ENCODE assay signal across 16 cellular contexts in the genomic region with DNA sequence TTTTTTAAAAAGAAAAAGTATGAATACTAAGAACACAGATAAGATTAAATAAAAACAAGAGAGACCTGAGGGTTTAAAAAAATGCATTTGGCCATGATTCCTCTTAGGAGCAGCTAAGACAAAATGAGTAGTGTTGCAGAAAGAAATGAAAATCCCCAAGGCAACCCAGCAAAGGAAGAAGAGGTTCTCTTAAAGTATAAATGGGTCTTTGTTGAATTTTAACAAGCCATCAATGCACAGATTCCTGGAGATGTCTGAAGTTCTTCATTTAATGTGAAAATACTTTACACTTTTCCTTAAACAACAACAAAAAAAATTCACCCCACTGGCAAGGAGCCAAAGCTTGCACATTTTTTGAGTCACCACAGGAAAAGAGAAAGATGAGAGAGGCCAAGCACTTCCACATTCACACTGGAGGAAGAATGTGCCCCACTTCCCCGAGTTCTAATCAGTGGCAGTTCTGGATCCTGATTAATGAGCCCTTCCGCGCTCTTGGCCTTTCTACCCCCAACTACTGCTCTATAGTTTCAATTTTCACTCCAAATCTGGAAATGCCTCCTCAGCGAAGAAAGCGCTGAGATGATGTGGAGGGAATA.
DNase-seq lines count a peak whose midpoint lies in the region; ATAC-seq and TF ChIP-seq lines count a peak whose summit lies in the region.
"Had no signal": no experiment of that assay in that cellular context is flagged by ENCODE, and none has a peak within 500 bp of the region (broad histone marks: within the 10 kb centered on the region; RNA-seq: fewer than 3 reads in every experiment).

No MANE protein-coding gene starts in this region.

- H2BK15ac ChIP-seq in IMR-90 (ENCODE audit: low read depth, low read length): no peak overlapping the region

- CTCF ChIA-PET in IMR-90 (lab: Yijun Ruan, JAX): no interaction called here

- dilution Hi-C loops in IMR-90 (cut with HindIII; ENCODE audit: low sequenced_read_pairs, unreplicated experiment): no loop called here

- no peak overlapping the region; the same call in 1 of the 2 replicates for H2BK20ac ChIP-seq in IMR-90 (ENCODE audit: low read depth, low read length)

- H2BK5ac ChIP-seq in IMR-90 (ENCODE audit: low read depth, low read length, poor library complexity, severe bottlenecking): no peak overlapping the region

- no peaks in the 10 kb centered on the region; the same call in 1 of the 2 replicates for H3K4me1 ChIP-seq in IMR-90 (ENCODE audit: control insufficient read depth, insufficient read depth, low read length)
- H3K4me1 ChIP-seq: ascending aorta had no signal

- intact Hi-C loops in IMR-90 (cut with micrococcal nuclease): no loop called here

- no peak overlapping the region for H3K4me3 ChIP-seq in IMR-90 (ENCODE audit: insufficient read depth, low read depth, low read length)
- no peak overlapping the region for H3K4me3 ChIP-seq in brain microvascular endothelial cell (ENCODE audit: low read depth, low read length)
- H3K4me3 ChIP-seq: ascending aorta had no signal

- no peaks in the 10 kb centered on the region for H3K36me3 ChIP-seq in IMR-90 (ENCODE audit: control insufficient read depth, insufficient read depth, low read length)
- no peaks in the 10 kb centered on the region for H3K36me3 ChIP-seq in brain microvascular endothelial cell (replicated peaks)
- H3K36me3 ChIP-seq: ascending aorta had no signal

- H3K9me1 ChIP-seq in IMR-90 (ENCODE audit: insufficient read depth, low read length): no peaks in the 10 kb centered on the region; the same call in 1 of the 2 replicates

- TF ChIP-seq CTCF in IMR-90 (conservative IDR thresholded peaks at IDR 0.05; ENCODE audit: low read depth, low read length) (no peak), brain microvascular endothelial cell (IDR thresholded peaks at IDR 0.05; ENCODE audit: low read depth, low read length, missing control alignments) (no peak)

- H3K9me3 ChIP-seq in IMR-90 (ENCODE audit: control insufficient read depth, insufficient read depth, low read length): no peaks in the 10 kb centered on the region
- H3K9me3 ChIP-seq: ascending aorta had no signal

- no peak overlapping the region for H3K18ac ChIP-seq in IMR-90 (ENCODE audit: low read depth, low read length)

- no peak overlapping the region for H3K4me2 ChIP-seq in IMR-90 (ENCODE audit: low read depth, low read length)

- H2AK9ac ChIP-seq in IMR-90 (replicated peaks; ENCODE audit: low read depth, low read length, poor library complexity): no peak overlapping the region

- no peak overlapping the region for H2AFZ ChIP-seq in IMR-90 (replicated peaks; ENCODE audit: low read length, poor library complexity)

- no peak for TF ChIP-seq POLR2A in IMR-90 (IDR thresholded peaks at IDR 0.05; ENCODE audit: low read depth, low read length)

- POLR2A ChIA-PET in IMR-90 (lab: Charles Lee; ENCODE audit: unreplicated experiment): no interaction called here

- H2AK5ac ChIP-seq in IMR-90 (ENCODE audit: low read depth, low read length): no peak overlapping the region

- H2BK120ac ChIP-seq in IMR-90 (ENCODE audit: low read depth, low read length): no peak overlapping the region

- H3K27me3 ChIP-seq in IMR-90 (ENCODE audit: control insufficient read depth, insufficient read depth, low read length): no peaks in the 10 kb centered on the region
- H3K27me3 ChIP-seq in brain microvascular endothelial cell (replicated peaks): no peaks in the 10 kb centered on the region
- H3K27me3 ChIP-seq: ascending aorta had no signal

- no peak overlapping the region for H3K9ac ChIP-seq in IMR-90 (ENCODE audit: low read depth, low read length)

- DNase-seq in AG08395 (ENCODE audit: low spot score) (peak; percentile 26), IMR-90 (peak; percentile 29), brain microvascular endothelial cell (peak; percentile 38), iris pigment epithelial cell (ENCODE audit: low read depth) (peak; percentile 43), caudate nucleus (lab: John Stamatoyannopoulos, UW) (no peak)
- DNase-seq: activated T-cell treated with anti-CD3 and anti-CD28 coated beads, Interleukin-2, amount 50 U/mL, for 24 hours; GDM1; naive thymus-derived CD8-positive, alpha-beta T cell; NCI-H1417 treated with DMSO at 0.1 percent for 48 hours; NCI-H524 treated with DMSO at 0.1 percent for 48 hours; SHP77 treated with DMSO at 0.1 percent for 48 hours had no signal

- no peak for TF ChIP-seq RAD21 in IMR-90 (IDR thresholded peaks at IDR 0.05; ENCODE audit: low read length)

- in situ Hi-C loops in IMR-90 (cut with MboI; ENCODE audit: low sequenced_read_pairs) (no loop called here), brain microvascular endothelial cell (cut with HindIII; ENCODE audit: low pct_ligation_motif_present, low sequenced_read_pairs) (no loop called here)

- no peak overlapping the region for H3K56ac ChIP-seq in IMR-90 (ENCODE audit: extremely low read depth, insufficient read depth, low read length)

- H4K8ac ChIP-seq in IMR-90 (ENCODE audit: low read depth in 2 of 2, low read length in 2 of 2): no peak overlapping the region; a peak in 1 of 4 replicates

- H3K4ac ChIP-seq in IMR-90 (ENCODE audit: low read depth, low read length): no peak overlapping the region

- no peaks in the 10 kb centered on the region for H3K79me1 ChIP-seq in IMR-90 (ENCODE audit: low read depth in 1 of 2, low read length in 2 of 2)

- WGBS in IMR-90 (ENCODE audit: extremely low coverage in 2 of 2, insufficient read length in 1 of 2), 2 experiments: no CpG with 5 or more reads among the region's 5 CpGs

- H4K20me1 ChIP-seq in IMR-90 (ENCODE audit: insufficient read depth, low read length): no peaks in the 10 kb centered on the region

- no peak overlapping the region for H4K91ac ChIP-seq in IMR-90 (ENCODE audit: insufficient read depth, low read depth, low read length)

- BruUV-seq in IMR-90 (replicated peaks; lab: Mats Ljungman, UMichigan): no TSS peak

- H3K27ac ChIP-seq in IMR-90 (ENCODE audit: insufficient read depth, low read length) (no peak overlapping the region), brain microvascular endothelial cell (no peak overlapping the region), caudate nucleus (ENCODE audit: low read depth, low read length) (no peak overlapping the region)
- H3K27ac ChIP-seq: ascending aorta had no signal

- H3K23ac ChIP-seq in IMR-90 (ENCODE audit: low read depth, low read length): no peak overlapping the region

- ATAC-seq in IMR-90 (ENCODE audit: low read depth): peak; percentile 42; the same call in 1 of the 2 replicates
- ATAC-seq in GM21526 (IDR thresholded peaks at IDR 0.05; ENCODE audit: low FRiP score, unreplicated experiment): no peak
- no peak for ATAC-seq in HG03378 (IDR thresholded peaks at IDR 0.05; ENCODE audit: unreplicated experiment)
- no peak for ATAC-seq in HG03135 (IDR thresholded peaks at IDR 0.05; ENCODE audit: unreplicated experiment)
- ATAC-seq: activated CD4-positive, CD25-positive, alpha-beta regulatory T cell treated with anti-CD3 and anti-CD28 coated beads, Interleukin-2, amount 50 U/mL, for 24 hours; naive thymus-derived CD8-positive, alpha-beta T cell had no signal

- H3K14ac ChIP-seq in IMR-90 (replicated peaks; ENCODE audit: low read depth, low read length): 0 out of 2 replicates have a peak overlapping the region, but pooled peaks have one; percentile 3

- no peak overlapping the region for H4K5ac ChIP-seq in IMR-90 (ENCODE audit: low read depth, low read length)

TF ChIP-seq in IMR-90, 13 proteins besides CTCF, POLR2A, EP300 and RAD21:
- TF ChIP-seq RCOR1 (IDR thresholded peaks at IDR 0.05; ENCODE audit: insufficient replicate concordance, low read length) (no peak), MXI1 (IDR thresholded peaks at IDR 0.05; ENCODE audit: borderline replicate concordance, low read depth, low read length) (no peak), FOS (IDR thresholded peaks at IDR 0.05; ENCODE audit: low read depth, low read length) (no peak), USF2 (IDR thresholded peaks at IDR 0.05; ENCODE audit: low read depth, low read length) (no peak), BHLHE40 (IDR thresholded peaks at IDR 0.05; ENCODE audit: low read depth, low read length) (no peak), CEBPB (IDR thresholded peaks at IDR 0.05; ENCODE audit: low read depth, low read length) (no peak), SMC3 (IDR thresholded peaks at IDR 0.05; ENCODE audit: low read depth, low read length) (no peak), MAZ (IDR thresholded peaks at IDR 0.05; ENCODE audit: borderline replicate concordance, low read depth, low read length) (no peak), MAFK (IDR thresholded peaks at IDR 0.05; ENCODE audit: low read depth, low read length) (no peak), NFE2L2 (IDR thresholded peaks at IDR 0.05; ENCODE audit: low read depth, low read length) (no peak), RFX5 (IDR thresholded peaks at IDR 0.05; ENCODE audit: low read depth, low read length) (no peak), CHD1 (IDR thresholded peaks at IDR 0.05; ENCODE audit: low read depth, low read length) (no peak)
- TF ChIP-seq, protein P1, sequence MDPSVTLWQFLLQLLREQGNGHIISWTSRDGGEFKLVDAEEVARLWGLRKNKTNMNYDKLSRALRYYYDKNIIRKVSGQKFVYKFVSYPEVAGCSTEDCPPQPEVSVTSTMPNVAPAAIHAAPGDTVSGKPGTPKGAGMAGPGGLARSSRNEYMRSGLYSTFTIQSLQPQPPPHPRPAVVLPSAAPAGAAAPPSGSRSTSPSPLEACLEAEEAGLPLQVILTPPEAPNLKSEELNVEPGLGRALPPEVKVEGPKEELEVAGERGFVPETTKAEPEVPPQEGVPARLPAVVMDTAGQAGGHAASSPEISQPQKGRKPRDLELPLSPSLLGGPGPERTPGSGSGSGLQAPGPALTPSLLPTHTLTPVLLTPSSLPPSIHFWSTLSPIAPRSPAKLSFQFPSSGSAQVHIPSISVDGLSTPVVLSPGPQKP (IDR thresholded peaks at IDR 0.05; ENCODE audit: borderline replicate concordance, low read depth, low read length): no peak

Comparison
In these comparisons a context has a peak if more than half of its experiments do, and no peak if none do; other contexts are left out.
1. DNase-seq: peak in AG08395 (single experiment), IMR-90 (single experiment), brain microvascular endothelial cell (single experiment) and iris pigment epithelial cell (single experiment); none in caudate nucleus (0 of 61).